ENCODE assay signal across 10 cellular contexts in genomic region chr5:58410441-58410840, GRCh38. TPM values are rescaled to one million over a fixed set of nuclear protein-coding genes. Genes with fewer than 3 reads are reported as not detected.
DNase-seq lines count a peak whose midpoint lies in the region; ATAC-seq and TF ChIP-seq lines count a peak whose summit lies in the region.
"Had no signal": no experiment of that assay in that cellular context is flagged by ENCODE, and none has a peak within 500 bp of the region (broad histone marks: within the 10 kb centered on the region; RNA-seq: fewer than 3 reads in every experiment).

No MANE protein-coding gene starts in this region.

- H3K36me3 ChIP-seq in A673 (ENCODE audit: insufficient read depth, low read length, poor library complexity, severe bottlenecking): no peaks in the 10 kb centered on the region

- peak; percentile 9 for DNase-seq in A673 (ENCODE audit: low spot score)
- peak; percentile 65 for DNase-seq in HFFc6
- DNase-seq in SW480 (ENCODE audit: low spot score): peak; percentile 3
- DNase-seq in hepatic stellate cell (ENCODE audit: low spot score): peak; percentile 9
- DNase-seq in activated T-cell treated with anti-CD3 and anti-CD28 coated beads, Interleukin-2, amount 50 U/mL, for 1 hour: no peak
- no peak for DNase-seq in retina
- no peak for DNase-seq in NCI-H510A (lab: John Stamatoyannopoulos, UW)
- DNase-seq: amygdala; stimulated activated CD4-positive, alpha-beta T cell treated with anti-CD3 and anti-CD28 coated beads, Interleukin-4, amount 100 ng/mL, for 1 hour had no signal

- no peak for ATAC-seq in HG02571 (IDR thresholded peaks at IDR 0.05; ENCODE audit: unreplicated experiment)

- no peaks in the 10 kb centered on the region for H3K9me3 Mint-ChIP-seq in HFFc6

- POLR2A ChIA-PET in A673 (lab: Charles Lee; ENCODE audit: low non-redundant PET): no interaction called here

- intact Hi-C loops in A673 (cut with micrococcal nuclease; ENCODE audit: unreplicated experiment): no loop called here

- no peak overlapping the region for H3K27ac ChIP-seq in A673 (ENCODE audit: low read depth, low read length, poor library complexity, severe bottlenecking)

- BruUV-seq in A673 (replicated peaks; lab: Mats Ljungman, UMichigan): no TSS peak

- TF ChIP-seq CTCF in A673 (conservative IDR thresholded peaks at IDR 0.05; ENCODE audit: low read depth, low read length): no peak
- TF ChIP-seq CTCF in HFFc6 (IDR thresholded peaks at IDR 0.05): no peak

- H3K4me1 ChIP-seq in A673 (ENCODE audit: insufficient read depth, low read length, poor library complexity, severe bottlenecking): no peaks in the 10 kb centered on the region

- no peaks in the 10 kb centered on the region for H3K27me3 ChIP-seq in A673 (replicated peaks; ENCODE audit: insufficient read depth, low read depth, low read length, poor library complexity)

- CTCF ChIA-PET in A673 (lab: Charles Lee): no interaction called here

- H3K4me3 Mint-ChIP-seq in HFFc6: no peak overlapping the region

- peaks cover 69% of the 10 kb centered on the region for H3K4me1 Mint-ChIP-seq in HFFc6 (ENCODE audit: low read depth)

- no peaks in the 10 kb centered on the region for H3K36me3 Mint-ChIP-seq in HFFc6 (ENCODE audit: low read depth)

- no peak overlapping the region for H3K27ac Mint-ChIP-seq in HFFc6

- no peak overlapping the region for H3K4me3 ChIP-seq in A673 (ENCODE audit: low read depth, low read length, poor library complexity, severe bottlenecking)

- peaks cover 2% of the 10 kb centered on the region; the same call in 1 of the 2 replicates for H3K27me3 Mint-ChIP-seq in HFFc6 (ENCODE audit: insufficient read depth)

- H3K9me3 ChIP-seq in A673 (ENCODE audit: low read depth, low read length, poor library complexity, severe bottlenecking): no peaks in the 10 kb centered on the region

RNA-seq across cellular contexts. Expression of gene PLK2, which starts 49.4 kb away (rescaled TPM):
- 4.2 TPM in 2 replicates for total RNA-seq in A673 (2021)
- 10 to 100 TPM; 50.4 to 80.1 (median 71.3) TPM for total RNA-seq in HFFc6 (2021; fragmentation: NEBNext Ultra II Directional; extraction: Animal tissue kit (Norgen Biotek cat#: 25700))

Comparison
In these comparisons a context has a peak if more than half of its experiments do, and no peak if none do; other contexts are left out.
1. DNase-seq: peak in A673 (single experiment), HFFc6 (single experiment), SW480 (single experiment) and hepatic stellate cell (single experiment); none in activated T-cell treated with anti-CD3 and anti-CD28 coated beads, Interleukin-2, amount 50 U/mL, for 1 hour (single experiment), retina (single experiment) and NCI-H510A (single experiment).